19 cellular contexts compared by ENCODE assay signal in the genomic region with DNA sequence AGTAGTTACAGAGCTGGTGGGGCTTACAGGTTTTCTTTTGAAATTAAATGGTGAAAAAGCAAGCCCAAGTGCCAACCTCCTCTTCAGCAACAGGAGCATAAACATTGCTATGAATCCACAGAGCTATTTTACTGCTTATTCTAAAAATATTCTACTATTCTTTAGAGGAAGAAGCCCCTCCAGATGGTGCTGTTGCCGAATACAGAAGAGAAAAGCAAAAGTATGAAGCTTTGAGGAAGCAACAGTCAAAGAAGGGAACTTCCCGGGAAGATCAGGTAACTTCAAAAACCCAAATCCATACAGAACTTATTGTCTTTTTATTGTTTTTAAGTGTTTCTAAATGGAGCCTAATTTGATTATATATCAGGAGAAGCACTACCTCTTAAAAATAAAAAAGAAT.
DNase-seq lines count a peak whose midpoint lies in the region; ATAC-seq and TF ChIP-seq lines count a peak whose summit lies in the region.
"Had no signal": no experiment of that assay in that cellular context is flagged by ENCODE, and none has a peak within 500 bp of the region (broad histone marks: within the 10 kb centered on the region; RNA-seq: fewer than 3 reads in every experiment).

No MANE protein-coding gene starts in this region.

- no peaks in the 10 kb centered on the region for H3K4me1 Mint-ChIP-seq in neural progenitor cell
- H3K4me1 Mint-ChIP-seq: activated CD8-positive, alpha-beta memory T cell treated with anti-CD3 and anti-CD28 coated beads, Interleukin-2, amount 10 ng/mL, durations not matched to agents 7 days and 5 days had no signal

- H3K4me2 ChIP-seq in neural progenitor cell, result no peak overlapping the region
- H3K4me2 ChIP-seq: PC-9 had no signal

- no peak overlapping the region for H3K4me3 Mint-ChIP-seq in neural progenitor cell
- H3K4me3 Mint-ChIP-seq: activated CD8-positive, alpha-beta memory T cell treated with anti-CD3 and anti-CD28 coated beads, Interleukin-2, amount 10 ng/mL, durations not matched to agents 7 days and 5 days; natural killer cell treated with Interleukin-12 subunit alpha and Interleukin-12 subunit beta and Interleukin-15 and Interleukin-18, amount 100 ng/mL, for 72 hours had no signal

- H4K20me1 ChIP-seq in neural progenitor cell (ENCODE audit: low read depth), result no peaks in the 10 kb centered on the region

- no peak overlapping the region for H3K27ac ChIP-seq in foreskin keratinocyte
- no peak overlapping the region for H3K27ac ChIP-seq in neural progenitor cell
- H3K27ac ChIP-seq: esophagus squamous epithelium, PC-9, vagina had no signal

- peak; percentile 50 for TF ChIP-seq CTCF in AG10803 (conservative IDR thresholded peaks at IDR 0.05; ENCODE audit: low read length)
- TF ChIP-seq CTCF in foreskin keratinocyte (conservative IDR thresholded peaks at IDR 0.05), result peak; percentile 28
- TF ChIP-seq CTCF in neural progenitor cell (IDR thresholded peaks at IDR 0.05), result no peak

- H3K36me3 Mint-ChIP-seq in neural progenitor cell, result peaks cover 9% of the 10 kb centered on the region

- no peaks in the 10 kb centered on the region for H3K9me3 ChIP-seq in neural progenitor cell (ENCODE audit: low read depth)
- H3K9me3 ChIP-seq: esophagus squamous epithelium, vagina had no signal

- H3K4me3 ChIP-seq in AG10803 (ENCODE audit: low read length), result no peak overlapping the region
- no peak overlapping the region for H3K4me3 ChIP-seq in neural progenitor cell
- H3K4me3 ChIP-seq: esophagus squamous epithelium, lung, PC-9, vagina had no signal

- no peaks in the 10 kb centered on the region for H3K36me3 ChIP-seq in neural progenitor cell
- H3K36me3 ChIP-seq: vagina had no signal

- no peaks in the 10 kb centered on the region for H3F3A ChIP-seq in neural progenitor cell (ENCODE audit: low read depth)

- no peak overlapping the region for H2AFZ ChIP-seq in neural progenitor cell (replicated peaks)
- H2AFZ ChIP-seq: PC-9 had no signal

- H3K9me3 Mint-ChIP-seq in neural progenitor cell, result no peaks in the 10 kb centered on the region
- H3K9me3 Mint-ChIP-seq: natural killer cell treated with Interleukin-12 subunit alpha and Interleukin-12 subunit beta and Interleukin-15 and Interleukin-18, amount 100 ng/mL, for 72 hours had no signal

- H3K27me3 Mint-ChIP-seq in neural progenitor cell (ENCODE audit: insufficient read depth, low read depth), result no peaks in the 10 kb centered on the region
- H3K27me3 Mint-ChIP-seq: activated CD8-positive, alpha-beta memory T cell treated with anti-CD3 and anti-CD28 coated beads, Interleukin-2, amount 10 ng/mL, durations not matched to agents 7 days and 5 days; natural killer cell treated with Interleukin-12 subunit alpha and Interleukin-12 subunit beta and Interleukin-15 and Interleukin-18, amount 100 ng/mL, for 72 hours had no signal

- no peak for ATAC-seq in foreskin keratinocyte
- no peak for ATAC-seq in HG03432 (IDR thresholded peaks at IDR 0.05; ENCODE audit: unreplicated experiment)
- ATAC-seq: activated CD8-positive, alpha-beta memory T cell treated with anti-CD3 and anti-CD28 coated beads, Interleukin-2, amount 10 ng/mL, durations not matched to agents 7 days and 5 days; natural killer cell treated with Interleukin-12 subunit alpha and Interleukin-12 subunit beta and Interleukin-15 and Interleukin-18, amount 100 ng/mL, for 72 hours had no signal

- no peaks in the 10 kb centered on the region for H3K79me2 ChIP-seq in neural progenitor cell (ENCODE audit: low read depth)

- no peak overlapping the region for H3K9ac ChIP-seq in neural progenitor cell

- H3K27ac Mint-ChIP-seq in neural progenitor cell, result no peak overlapping the region
- H3K27ac Mint-ChIP-seq: activated CD8-positive, alpha-beta memory T cell treated with anti-CD3 and anti-CD28 coated beads, Interleukin-2, amount 10 ng/mL, durations not matched to agents 7 days and 5 days; natural killer cell treated with Interleukin-12 subunit alpha and Interleukin-12 subunit beta and Interleukin-15 and Interleukin-18, amount 100 ng/mL, for 72 hours had no signal

- H3K4me1 ChIP-seq in foreskin keratinocyte (no peaks in the 10 kb centered on the region), neural progenitor cell (no peaks in the 10 kb centered on the region)
- H3K4me1 ChIP-seq: esophagus squamous epithelium, vagina had no signal

- DNase-seq in AG10803 (ENCODE audit: low read depth), result peak; percentile 34
- peak; percentile 6 for DNase-seq in HCEC 1CT
- peak; percentile 45 for DNase-seq in amniotic epithelial cell (ENCODE audit: low read depth)
- DNase-seq in foreskin keratinocyte, result no peak
- DNase-seq in neural progenitor cell (ENCODE audit: low spot score), result no peak
- no peak for DNase-seq in COLO668 (lab: John Stamatoyannopoulos, UW; ENCODE audit: unreplicated experiment)
- DNase-seq in T-helper 2 cell, result no peak
- DNase-seq: activated CD8-positive, alpha-beta memory T cell treated with anti-CD3 and anti-CD28 coated beads, Interleukin-2, amount 10 ng/mL, durations not matched to agents 7 days and 5 days; activated effector memory CD4-positive, alpha-beta T cell treated with Interleukin-2 at 50 U/mL for 16 hours; cortex of kidney; DMS153; esophagus squamous epithelium; NCI-H1694 treated with DMSO at 0.1 percent for 48 hours; NCI-H510A treated with DMSO at 0.1 percent for 48 hours; PC-9 had no signal

- H3K27me3 ChIP-seq in foreskin keratinocyte (no peaks in the 10 kb centered on the region), neural progenitor cell (no peaks in the 10 kb centered on the region)
- H3K27me3 ChIP-seq: esophagus squamous epithelium, vagina had no signal

Comparison
In these comparisons a context has a peak if more than half of its experiments do, and no peak if none do; other contexts are left out.
1. DNase-seq: peak in AG10803 (single experiment), HCEC 1CT (single experiment) and amniotic epithelial cell (single experiment); none in foreskin keratinocyte (0 of 2), neural progenitor cell (single experiment), COLO668 (single experiment) and T-helper 2 cell (0 of 5).